In genomic region chr9:112339886-112340285, GRCh38 we compare ENCODE assay signal across 26 cellular contexts.
"Had no signal": no experiment of that assay in that cellular context is flagged by ENCODE, and none has a peak within 500 bp of the region (broad histone marks: within the 10 kb centered on the region; RNA-seq: fewer than 3 reads in every experiment).

No MANE protein-coding gene starts in this region.

- H3K27ac ChIP-seq: colonic mucosa, coronary artery, dorsolateral prefrontal cortex, esophagus muscularis mucosa, esophagus squamous epithelium, foreskin keratinocyte, gastrocnemius medialis, gastroesophageal sphincter, heart left ventricle, heart right ventricle had no signal

- H3K4me3 ChIP-seq: colonic mucosa, coronary artery, dorsolateral prefrontal cortex, esophagus muscularis mucosa, esophagus squamous epithelium, gastrocnemius medialis, gastroesophageal sphincter, heart left ventricle, heart right ventricle had no signal

- H3K9me3 ChIP-seq: colonic mucosa, esophagus muscularis mucosa, esophagus squamous epithelium, gastrocnemius medialis, gastroesophageal sphincter had no signal

- DNase-seq: colonic mucosa; cortex of kidney; dermis blood vessel endothelial cell; dorsolateral prefrontal cortex; effector CD4-positive, alpha-beta T cell; effector CD8-positive, alpha-beta T cell; effector memory CD4-positive, alpha-beta T cell; effector memory CD8-positive, alpha-beta T cell; endodermal cell; erythroblast; esophagus squamous epithelium; foreskin fibroblast; foreskin keratinocyte; foreskin melanocyte; gastrocnemius medialis; glutamatergic neuron; heart left ventricle; heart right ventricle had no signal

- FAIRE-seq: colon, endometrium, endothelial cell of umbilical vein, frontal cortex had no signal

- H3K4me1 ChIP-seq: colonic mucosa, esophagus muscularis mucosa, gastrocnemius medialis had no signal

- ATAC-seq: effector memory CD8-positive, alpha-beta T cell; esophagus mucosa; foreskin keratinocyte; gastrocnemius medialis; gastroesophageal sphincter; heart left ventricle; heart right ventricle had no signal
